8 cellular contexts compared by ENCODE assay signal in the genomic region with DNA sequence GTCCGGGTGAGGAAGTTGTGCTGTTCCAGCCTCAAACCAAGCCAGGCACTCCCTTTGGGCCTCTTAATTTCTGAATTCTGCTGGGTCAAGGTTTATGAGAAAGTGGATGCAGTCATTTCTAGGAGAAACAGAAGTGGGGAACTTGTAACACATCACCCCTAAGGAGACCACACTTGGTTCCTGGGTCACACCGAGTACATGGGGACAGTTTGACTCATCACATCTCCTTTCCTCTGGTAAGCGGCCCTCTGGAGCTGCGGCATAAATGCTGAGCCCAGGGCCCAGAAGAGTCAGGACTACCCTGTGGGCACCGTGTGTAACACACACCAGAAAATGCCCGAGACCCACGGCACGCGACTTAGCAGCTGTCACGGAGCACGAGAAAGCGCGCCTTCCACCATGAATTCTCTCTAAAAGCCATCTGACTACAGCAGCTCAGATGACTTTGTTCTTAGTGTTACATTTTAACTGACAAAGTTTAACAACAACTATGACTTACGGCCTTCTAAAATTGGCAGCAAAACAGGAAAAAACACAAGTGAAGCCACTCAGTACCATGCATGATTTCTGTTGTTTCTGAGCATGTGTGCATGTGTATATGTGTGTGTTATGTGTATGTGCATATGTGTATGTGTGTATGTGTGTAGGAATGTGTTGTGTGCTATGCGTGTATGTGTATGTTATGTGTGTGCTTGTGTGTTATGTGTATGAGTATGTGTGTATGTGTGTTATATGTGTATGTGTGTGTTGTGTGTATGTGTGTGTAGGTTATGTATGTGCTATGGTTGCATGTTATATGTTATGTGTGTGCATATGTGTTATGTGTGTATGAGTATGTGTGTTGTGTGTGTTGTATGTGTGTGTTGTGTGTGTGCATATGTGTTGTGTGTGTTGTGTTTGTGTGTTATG. TPM values are rescaled to one million over a fixed set of nuclear protein-coding genes. Genes with fewer than 3 reads are reported as not detected.
DNase-seq lines count a peak whose midpoint lies in the region; ATAC-seq, FAIRE-seq and TF ChIP-seq lines count a peak whose summit lies in the region.

No MANE protein-coding gene starts in this region.

- H3K27ac ChIP-seq in Peyer's patch (peak overlapping the region; percentile 29 to 88 (median 66)), HepG2 (ENCODE audit: extremely low read length, insufficient read depth, low read length) (peak overlapping the region; percentile 47)

- DNase-seq in Peyer's patch (no peak), HepG2 (ENCODE audit: low spot score) (no peak), glutamatergic neuron (no peak), NCI-H1417 treated with DMSO at 0.1 percent for 48 hours (lab: John Stamatoyannopoulos, UW) (no peak), activated gamma-delta T cell (lab: John Stamatoyannopoulos, UW) (no peak)

- no peaks in the 10 kb centered on the region for H3K36me3 Mint-ChIP-seq in glutamatergic neuron (ENCODE audit: unreplicated experiment)

- H3K4me1 ChIP-seq in Peyer's patch: peaks cover 10 to 76% (median 19%) of the 10 kb centered on the region in 4 donors
- peaks cover 77% of the 10 kb centered on the region for H3K4me1 ChIP-seq in HepG2 (ENCODE audit: insufficient read depth, low read length)

- H3K79me2 ChIP-seq in HepG2 (ENCODE audit: insufficient read depth, low read length): peaks cover 14% of the 10 kb centered on the region

- intact Hi-C loops in HepG2 (cut with micrococcal nuclease; ENCODE audit: unreplicated experiment): no loop called here

- H3K27me3 Mint-ChIP-seq in glutamatergic neuron (ENCODE audit: unreplicated experiment): peaks cover 2% of the 10 kb centered on the region

- POLR2A ChIA-PET in HepG2 (lab: Yijun Ruan, JAX): interaction anchor here (0.7 to 1.3 kb wide), 3 partner anchors 120 to 466 kb away, joined by 3 read pairs; no protein-coding TSS in a partner anchor

- H3K9ac ChIP-seq in HepG2 (ENCODE audit: insufficient read depth, low read depth, low read length): 0 out of 2 replicates have a peak overlapping the region, but pooled peaks have one; percentile 0

- ATAC-seq in GM21529 (IDR thresholded peaks at IDR 0.05; ENCODE audit: unreplicated experiment): peak; percentile 33
- no peak for ATAC-seq in HepG2
- ATAC-seq in HG02623 (IDR thresholded peaks at IDR 0.05; ENCODE audit: unreplicated experiment): no peak

- H3K27me3 ChIP-seq in Peyer's patch: no peaks in the 10 kb centered on the region
- no peaks in the 10 kb centered on the region; a peak in 1 of 5 replicates for H3K27me3 ChIP-seq in HepG2 (ENCODE audit: control insufficient read depth in 1 of 2, insufficient read depth in 2 of 2, low read length in 2 of 2)

- H3K4me3 Mint-ChIP-seq in glutamatergic neuron (ENCODE audit: unreplicated experiment): no peak overlapping the region

- in situ Hi-C loops in HepG2 (cut with HindIII; ENCODE audit: extremely low pct_ligation_motif_present, low pct_unique_long_range_greater_than_20kb): no loop called here

- WGBS in HepG2 (ENCODE audit: low lambda C conversion rate): 96% methylated on average over 14 of the region's 15 CpGs

- no peak overlapping the region for H3K27ac Mint-ChIP-seq in glutamatergic neuron (ENCODE audit: unreplicated experiment)

- no TSS peak for BruUV-seq in HepG2 (replicated peaks; lab: Mats Ljungman, UMichigan)

- TF ChIP-seq RAD21 in HepG2 (CRISPR knock-in tag; IDR thresholded peaks at IDR 0.05): no peak

- no peak for TF ChIP-seq EP300 in HepG2 (IDR thresholded peaks at IDR 0.05; ENCODE audit: low read depth in 2 of 2, low read length in 2 of 2)
- TF ChIP-seq EP300 in HepG2 (CRISPR knock-in tag; IDR thresholded peaks at IDR 0.05; ENCODE audit: borderline replicate concordance): no peak

- H4K20me1 ChIP-seq in HepG2 (ENCODE audit: insufficient read depth, low read length): no peaks in the 10 kb centered on the region

- peaks cover 2% of the 10 kb centered on the region for H3K9me3 Mint-ChIP-seq in glutamatergic neuron (ENCODE audit: unreplicated experiment)

- CTCF ChIA-PET in HepG2 (lab: Yijun Ruan, JAX; ENCODE audit: low intra/inter-chr PET ratio, low total read pairs): no interaction called here

- no peak for TF ChIP-seq POLR2A in Peyer's patch (IDR thresholded peaks at IDR 0.05)
- no peak; a peak in 1 of 4 replicates for TF ChIP-seq POLR2A in HepG2 (IDR thresholded peaks at IDR 0.05; ENCODE audit: insufficient read depth in 1 of 2, low read depth in 2 of 2, low read length in 2 of 2)

- no peak for FAIRE-seq in HepG2 (lab: Jason Lieb, UNC)

- no peak overlapping the region for H3K4me2 ChIP-seq in HepG2 (ENCODE audit: low read depth, low read length)

- TF ChIP-seq CTCF in Peyer's patch (IDR thresholded peaks at IDR 0.05) (no peak), HepG2 (CRISPR knock-in tag; IDR thresholded peaks at IDR 0.05) (no peak), glutamatergic neuron (IDR thresholded peaks at IDR 0.05; ENCODE audit: partially characterized antibody, unreplicated experiment) (no peak)

- H3K36me3 ChIP-seq in Peyer's patch: no peaks in the 10 kb centered on the region
- no peaks in the 10 kb centered on the region for H3K36me3 ChIP-seq in HepG2 (replicated peaks in 1 of 2; ENCODE audit: control insufficient read depth in 1 of 2, insufficient read depth in 2 of 2, low read length in 2 of 2)

- peak overlapping the region; percentile 2; the same call in 1 of the 2 replicates for H3K4me3 ChIP-seq in GM08714 (ENCODE audit: low read length)
- H3K4me3 ChIP-seq in Peyer's patch: no peak overlapping the region
- no peak overlapping the region for H3K4me3 ChIP-seq in HepG2 (replicated peaks in 1 of 3; ENCODE audit: insufficient read depth in 1 of 3, low read depth in 2 of 3, low read length in 3 of 3)

- H3K4me1 Mint-ChIP-seq in glutamatergic neuron (ENCODE audit: low read depth, unreplicated experiment): peaks cover 16% of the 10 kb centered on the region

- no peak overlapping the region for H2AFZ ChIP-seq in HepG2 (ENCODE audit: low read length)

- H3K9me3 ChIP-seq in Peyer's patch (no peaks in the 10 kb centered on the region), HepG2 (ENCODE audit: low read length) (no peaks in the 10 kb centered on the region)

TF ChIP-seq in HepG2, 621 proteins besides CTCF, POLR2A, EP300 and RAD21 (continues in another document):
- peak; percentile 51 for TF ChIP-seq ATF7 (IDR thresholded peaks at IDR 0.05)
- no peak for TF ChIP-seq ATF7 (CRISPR knock-in tag; IDR thresholded peaks at IDR 0.05)
- TF ChIP-seq KLF16 (CRISPR knock-in tag; IDR thresholded peaks at IDR 0.05): no peak
- TF ChIP-seq DPF2 (CRISPR knock-in tag; IDR thresholded peaks at IDR 0.05; ENCODE audit: borderline replicate concordance, low read depth): 0 out of 2 replicates have a peak, but pooled peaks have one; percentile 37
- 0 out of 2 replicates have a peak, but pooled peaks have one; percentile 34 for TF ChIP-seq ATF5 (CRISPR knock-in tag; IDR thresholded peaks at IDR 0.05; ENCODE audit: low read depth)
- TF ChIP-seq RFXAP (CRISPR knock-in tag; IDR thresholded peaks at IDR 0.05; ENCODE audit: borderline replicate concordance): no peak
- TF ChIP-seq CREB1 (IDR thresholded peaks at IDR 0.05): peak; percentile 40; the same call in 1 of the 2 replicates
- TF ChIP-seq CREB1 (CRISPR knock-in tag; IDR thresholded peaks at IDR 0.05): no peak
- TF ChIP-seq NBN (conservative IDR thresholded peaks at IDR 0.05): peak; percentile 99
- TF ChIP-seq RAD51 (IDR thresholded peaks at IDR 0.05; ENCODE audit: borderline replicate concordance): 0 out of 2 replicates have a peak, but pooled peaks have one; percentile 20
- no peak for TF ChIP-seq ZFP36L2 (CRISPR knock-in tag; IDR thresholded peaks at IDR 0.05)
- TF ChIP-seq NONO (IDR thresholded peaks at IDR 0.05): 0 out of 2 replicates have a peak, but pooled peaks have one; percentile 86
- no peak for TF ChIP-seq NONO (CRISPR knock-in tag; conservative IDR thresholded peaks at IDR 0.05)
- peak; percentile 74; the same call in 1 of the 2 replicates for TF ChIP-seq ZZZ3 (CRISPR knock-in tag; IDR thresholded peaks at IDR 0.05; ENCODE audit: borderline replicate concordance)
- TF ChIP-seq ZBTB38 (CRISPR knock-in tag; IDR thresholded peaks at IDR 0.05): peak; percentile 84
- TF ChIP-seq HDAC1 (CRISPR knock-in tag; IDR thresholded peaks at IDR 0.05): no peak

RNA-seq across cellular contexts. Expression of gene TOMM20, which starts 50.8 kb away (rescaled TPM):
- total RNA-seq in Peyer's patch (10 to 100 TPM; 38.0 to 44.3 (median 42.8) TPM), HepG2 (2016; rRNA removed; fragmentation: Illumina TruSeq; extraction: Trizol) (138 and 153 TPM in 2 replicates), glutamatergic neuron (ENCODE audit: unreplicated experiment) (166 TPM)
- 69.4 and 87.9 TPM in 2 replicates for total RNA-seq in HepG2 (2016; cell fraction: cytosol; rRNA removed; fragmentation: Illumina TruSeq; extraction: Trizol; ENCODE audit: low read depth)
- 150 and 155 TPM in 2 replicates for total RNA-seq in HepG2 (2016; cell fraction: insoluble cytoplasmic fraction; rRNA removed; fragmentation: Illumina TruSeq; extraction: Trizol)
- 161 and 181 TPM in 2 replicates for total RNA-seq in HepG2 (2016; cell fraction: membrane; rRNA removed; fragmentation: Illumina TruSeq; extraction: Trizol)
- 122 and 141 TPM in 2 replicates for total RNA-seq in HepG2 (2016; cell fraction: nucleus; rRNA removed; fragmentation: Illumina TruSeq; extraction: Trizol)
- polyA plus RNA-seq in HepG2 (2011; rRNA removed): 298 and 376 TPM in 2 replicates
- polyA plus RNA-seq in HepG2 (2011; cell fraction: cytosol; rRNA removed): 138 and 172 TPM in 2 replicates
- 48.3 and 58.7 TPM in 2 replicates for polyA plus RNA-seq in HepG2 (2011; cell fraction: nucleus; rRNA removed)
- polyA plus RNA-seq in HepG2 (2012): 275 and 344 TPM in 2 replicates
- polyA plus RNA-seq in HepG2 (2016; cell fraction: cytosol; fragmentation: Illumina TruSeq; extraction: Trizol; ENCODE audit: low read depth): 107 and 127 TPM in 2 replicates
- 138 and 146 TPM in 2 replicates for polyA plus RNA-seq in HepG2 (2016; cell fraction: insoluble cytoplasmic fraction; fragmentation: Illumina TruSeq; extraction: Trizol; ENCODE audit: low read depth)
- 182 and 204 TPM in 2 replicates for polyA plus RNA-seq in HepG2 (2016; cell fraction: membrane; fragmentation: Illumina TruSeq; extraction: Trizol; ENCODE audit: low read depth)
- 192 and 196 TPM in 2 replicates for polyA plus RNA-seq in HepG2 (2016; cell fraction: nucleus; fragmentation: Illumina TruSeq; extraction: Trizol; ENCODE audit: insufficient read depth, low read depth)
- 29.6 and 82.1 TPM in 2 replicates for polyA minus RNA-seq in HepG2 (2011; rRNA and poly(A)+ RNA removed; ENCODE audit: low replicate concordance)
- 136 and 144 TPM in 2 replicates for polyA minus RNA-seq in HepG2 (2011; cell fraction: cytosol; rRNA and poly(A)+ RNA removed)
- 77.8 and 97.8 TPM in 2 replicates for polyA minus RNA-seq in HepG2 (2011; cell fraction: nucleus; rRNA and poly(A)+ RNA removed)
